In the genomic region with DNA sequence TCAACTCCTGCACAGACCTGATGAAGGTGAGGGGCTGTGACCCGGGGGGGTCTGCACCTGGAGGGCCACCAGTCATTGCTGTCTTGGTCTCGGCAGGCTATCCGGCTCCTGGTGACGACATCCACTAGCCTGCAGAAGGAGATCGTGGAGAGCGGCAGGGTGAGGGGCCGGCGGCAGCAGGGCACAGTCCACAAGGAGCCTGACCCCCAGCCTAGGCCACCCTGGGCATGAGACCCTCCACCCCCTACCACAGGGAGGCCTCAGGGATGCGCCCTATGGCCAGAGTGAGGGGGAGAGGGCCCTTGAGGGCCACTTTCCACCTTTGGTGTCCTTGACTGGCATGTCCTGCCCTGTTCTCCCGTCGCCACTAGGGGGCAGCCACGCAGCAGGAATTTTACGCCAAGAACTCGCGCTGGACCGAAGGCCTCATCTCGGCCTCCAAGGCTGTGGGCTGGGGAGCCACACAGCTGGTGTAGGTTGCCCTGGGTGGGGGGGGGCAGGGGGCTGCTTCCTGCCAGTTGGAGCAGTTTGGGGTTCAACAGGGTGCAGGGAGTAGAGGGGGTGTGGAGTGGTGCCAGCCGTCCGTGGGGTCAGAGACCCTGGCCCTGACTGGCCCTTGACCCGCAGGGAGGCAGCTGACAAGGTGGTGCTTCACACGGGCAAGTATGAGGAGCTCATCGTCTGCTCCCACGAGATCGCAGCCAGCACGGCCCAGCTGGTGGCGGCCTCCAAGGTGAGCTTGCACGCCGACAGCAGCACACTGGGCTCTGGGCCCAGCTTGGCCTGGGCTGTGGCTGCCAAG, we compare ENCODE assay signal across 8 cellular contexts. TPM values are rescaled to one million over a fixed set of nuclear protein-coding genes. Genes with fewer than 3 reads are reported as not detected.
DNase-seq lines count a peak whose midpoint lies in the region; ATAC-seq and TF ChIP-seq lines count a peak whose summit lies in the region.

No MANE protein-coding gene starts in this region.

- H3K27me3 Mint-ChIP-seq in activated CD8-positive, alpha-beta T cell treated with anti-CD3 and anti-CD28 coated beads, Interleukin-2, amount 10 ng/mL, durations not matched to agents 7 days and 5 days (ENCODE audit: low read depth): no peaks in the 10 kb centered on the region

- H3K4me3 Mint-ChIP-seq in activated CD8-positive, alpha-beta T cell treated with anti-CD3 and anti-CD28 coated beads, Interleukin-2, amount 10 ng/mL, durations not matched to agents 7 days and 5 days: no peak overlapping the region

- peaks cover 7% of the 10 kb centered on the region for H3K4me1 Mint-ChIP-seq in activated CD8-positive, alpha-beta T cell treated with anti-CD3 and anti-CD28 coated beads, Interleukin-2, amount 10 ng/mL, durations not matched to agents 7 days and 5 days (ENCODE audit: low read depth)

- DNase-seq in CD1c-positive myeloid dendritic cell (ENCODE audit: extremely low spot score): peak; percentile 88
- peak; percentile 63 for DNase-seq in NCI-H748 (lab: John Stamatoyannopoulos, UW; ENCODE audit: unreplicated experiment)
- peak; percentile 87 for DNase-seq in activated CD8-positive, alpha-beta T cell treated with anti-CD3 and anti-CD28 coated beads, Interleukin-2, amount 10 ng/mL, durations not matched to agents 7 days and 5 days
- DNase-seq in ecto neural progenitor cell (ENCODE audit: low spot score): peak; percentile 95
- DNase-seq in lung microvascular endothelial cell (ENCODE audit: low read depth in 2 of 2): peak; percentile 88
- DNase-seq in stimulated activated CD8-positive, alpha-beta memory T cell treated with anti-CD3 and anti-CD28 coated beads, Interleukin-15, amount 100 ng/mL, for 4 hours (ENCODE audit: low read depth in 2 of 2): peak; percentile 46 to 58

- ATAC-seq in activated CD8-positive, alpha-beta T cell treated with anti-CD3 and anti-CD28 coated beads, Interleukin-2, amount 10 ng/mL, durations not matched to agents 7 days and 5 days: peak; percentile 74
- ATAC-seq in HG03108 (IDR thresholded peaks at IDR 0.05; ENCODE audit: unreplicated experiment): no peak

- peak; percentile 86 for TF ChIP-seq CTCF in HEK293 (tag by site-specific recombination; IDR thresholded peaks at IDR 0.05)

- peaks cover 0 to 51% of the 10 kb centered on the region in 2 experiments; a peak in 1 of 3 replicates for H3K36me3 ChIP-seq in HEK293 (ENCODE audit: control insufficient read depth in 2 of 2, insufficient read depth in 1 of 2, low read length in 2 of 2)

- POLR2A ChIA-PET in HEK293 (lab: Yijun Ruan, JAX): interaction anchor here (0.6 to 1.5 kb wide), 5 partner anchors 85 to 516 kb away, joined by 3 to 4 read pairs (median 3); a partner anchor contains a TSS
- POLR2A ChIA-PET in activated CD8-positive, alpha-beta T cell treated with anti-CD3 and anti-CD28 coated beads, Interleukin-2, amount 10 ng/mL, durations not matched to agents 7 days and 5 days (lab: Charles Lee): interaction anchor here (0.7 to 1.7 kb wide), 6 partner anchors 24 to 123 kb away, joined by 3 to 5 read pairs (median 4); a partner anchor contains a TSS

- H3K9me3 ChIP-seq in HEK293 (ENCODE audit: control insufficient read depth, insufficient read depth, low read depth, low read length): no peaks in the 10 kb centered on the region

- H3K4me1 ChIP-seq in HEK293 (ENCODE audit: control insufficient read depth, insufficient read depth, low read length): no peaks in the 10 kb centered on the region

- no peak overlapping the region for H3K4me3 ChIP-seq in HEK293 (ENCODE audit: low read depth, low read length)

- no peaks in the 10 kb centered on the region for H3K9me3 Mint-ChIP-seq in activated CD8-positive, alpha-beta T cell treated with anti-CD3 and anti-CD28 coated beads, Interleukin-2, amount 10 ng/mL, durations not matched to agents 7 days and 5 days (ENCODE audit: insufficient read depth)

- H3K36me3 Mint-ChIP-seq in activated CD8-positive, alpha-beta T cell treated with anti-CD3 and anti-CD28 coated beads, Interleukin-2, amount 10 ng/mL, durations not matched to agents 7 days and 5 days (ENCODE audit: low read depth): peaks cover 10% of the 10 kb centered on the region

- no peak overlapping the region for H3K27ac ChIP-seq in HEK293 (ENCODE audit: extremely low read depth, low read depth, low read length)

- H3K27ac Mint-ChIP-seq in activated CD8-positive, alpha-beta T cell treated with anti-CD3 and anti-CD28 coated beads, Interleukin-2, amount 10 ng/mL, durations not matched to agents 7 days and 5 days: peak overlapping the region; percentile 25

- CTCF ChIA-PET in HEK293 (lab: Yijun Ruan, JAX): interaction anchor here (0.5 to 7.5 kb wide), 23 partner anchors 9 to 742 kb away, joined by 3 to 105 read pairs (median 5); a partner anchor contains a TSS
- CTCF ChIA-PET in activated CD8-positive, alpha-beta T cell treated with anti-CD3 and anti-CD28 coated beads, Interleukin-2, amount 10 ng/mL, durations not matched to agents 7 days and 5 days (lab: Charles Lee): interaction anchor here (0.6 to 16.3 kb wide), 23 partner anchors 11 to 382 kb away, joined by 3 to 204 read pairs (median 5); no protein-coding TSS in a partner anchor

TF ChIP-seq in HEK293, 187 proteins besides CTCF, POLR2A, EP300 and RAD21 (continues in another document):
- TF ChIP-seq ZNF747 (tag by site-specific recombination; IDR thresholded peaks at IDR 0.05): no peak
- no peak for TF ChIP-seq ZNF138 (tag by site-specific recombination; IDR thresholded peaks at IDR 0.05; ENCODE audit: borderline replicate concordance)
- no peak for TF ChIP-seq ZNF830 (tag by site-specific recombination; IDR thresholded peaks at IDR 0.05; ENCODE audit: low read depth)
- no peak for TF ChIP-seq REPIN1 (tag by site-specific recombination; IDR thresholded peaks at IDR 0.05; ENCODE audit: low read depth)
- TF ChIP-seq, protein P1, sequence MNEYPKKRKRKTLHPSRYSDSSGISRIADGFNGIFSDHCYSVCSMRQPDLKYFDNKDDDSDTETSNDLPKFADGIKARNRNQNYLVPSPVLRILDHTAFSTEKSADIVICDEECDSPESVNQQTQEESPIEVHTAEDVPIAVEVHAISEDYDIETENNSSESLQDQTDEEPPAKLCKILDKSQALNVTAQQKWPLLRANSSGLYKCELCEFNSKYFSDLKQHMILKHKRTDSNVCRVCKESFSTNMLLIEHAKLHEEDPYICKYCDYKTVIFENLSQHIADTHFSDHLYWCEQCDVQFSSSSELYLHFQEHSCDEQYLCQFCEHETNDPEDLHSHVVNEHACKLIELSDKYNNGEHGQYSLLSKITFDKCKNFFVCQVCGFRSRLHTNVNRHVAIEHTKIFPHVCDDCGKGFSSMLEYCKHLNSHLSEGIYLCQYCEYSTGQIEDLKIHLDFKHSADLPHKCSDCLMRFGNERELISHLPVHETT (tag by site-specific recombination; IDR thresholded peaks at IDR 0.05): no peak
- no peak for TF ChIP-seq ZNF404 (tag by site-specific recombination; IDR thresholded peaks at IDR 0.05)
- TF ChIP-seq ZNF146 (tag by site-specific recombination; IDR thresholded peaks at IDR 0.05): no peak
- TF ChIP-seq ZNF585B (tag by site-specific recombination; IDR thresholded peaks at IDR 0.05): no peak
- TF ChIP-seq ZNF391 (tag by site-specific recombination; IDR thresholded peaks at IDR 0.05; ENCODE audit: borderline replicate concordance, low read depth): no peak
- TF ChIP-seq GLIS2 (tag by site-specific recombination; IDR thresholded peaks at IDR 0.05): peak; percentile 30; the same call in 1 of the 2 replicates
- TF ChIP-seq BCL11A (tag by site-specific recombination; IDR thresholded peaks at IDR 0.05; ENCODE audit: low read depth): peak; percentile 94
- no peak for TF ChIP-seq RBAK (tag by site-specific recombination; IDR thresholded peaks at IDR 0.05)
- no peak for TF ChIP-seq ZNF366 (tag by site-specific recombination; conservative IDR thresholded peaks at IDR 0.05)
- TF ChIP-seq, protein P2, sequence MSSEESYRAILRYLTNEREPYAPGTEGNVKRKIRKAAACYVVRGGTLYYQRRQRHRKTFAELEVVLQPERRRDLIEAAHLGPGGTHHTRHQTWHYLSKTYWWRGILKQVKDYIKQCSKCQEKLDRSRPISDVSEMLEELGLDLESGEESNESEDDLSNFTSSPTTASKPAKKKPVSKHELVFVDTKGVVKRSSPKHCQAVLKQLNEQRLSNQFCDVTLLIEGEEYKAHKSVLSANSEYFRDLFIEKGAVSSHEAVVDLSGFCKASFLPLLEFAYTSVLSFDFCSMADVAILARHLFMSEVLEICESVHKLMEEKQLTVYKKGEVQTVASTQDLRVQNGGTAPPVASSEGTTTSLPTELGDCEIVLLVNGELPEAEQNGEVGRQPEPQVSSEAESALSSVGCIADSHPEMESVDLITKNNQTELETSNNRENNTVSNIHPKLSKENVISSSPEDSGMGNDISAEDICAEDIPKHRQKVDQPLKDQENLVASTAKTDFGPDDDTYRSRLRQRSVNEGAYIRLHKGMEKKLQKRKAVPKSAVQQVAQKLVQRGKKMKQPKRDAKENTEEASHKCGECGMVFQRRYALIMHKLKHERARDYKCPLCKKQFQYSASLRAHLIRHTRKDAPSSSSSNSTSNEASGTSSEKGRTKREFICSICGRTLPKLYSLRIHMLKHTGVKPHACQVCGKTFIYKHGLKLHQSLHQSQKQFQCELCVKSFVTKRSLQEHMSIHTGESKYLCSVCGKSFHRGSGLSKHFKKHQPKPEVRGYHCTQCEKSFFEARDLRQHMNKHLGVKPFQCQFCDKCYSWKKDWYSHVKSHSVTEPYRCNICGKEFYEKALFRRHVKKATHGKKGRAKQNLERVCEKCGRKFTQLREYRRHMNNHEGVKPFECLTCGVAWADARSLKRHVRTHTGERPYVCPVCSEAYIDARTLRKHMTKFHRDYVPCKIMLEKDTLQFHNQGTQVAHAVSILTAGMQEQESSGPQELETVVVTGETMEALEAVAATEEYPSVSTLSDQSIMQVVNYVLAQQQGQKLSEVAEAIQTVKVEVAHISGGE (tag by site-specific recombination; conservative IDR thresholded peaks at IDR 0.05; ENCODE audit: low read depth): no peak
- TF ChIP-seq ZNF624 (tag by site-specific recombination; IDR thresholded peaks at IDR 0.05): no peak
- TF ChIP-seq ZBTB20 (tag by site-specific recombination; IDR thresholded peaks at IDR 0.05): no peak
- TF ChIP-seq ZNF521 (tag by site-specific recombination; IDR thresholded peaks at IDR 0.05): no peak
- peak; percentile 50; the same call in 1 of the 2 replicates for TF ChIP-seq ZNF2 (tag by site-specific recombination; IDR thresholded peaks at IDR 0.05)
- no peak for TF ChIP-seq MEIS1 (CRISPR knock-in tag; IDR thresholded peaks at IDR 0.05; ENCODE audit: borderline replicate concordance)

RNA-seq across cellular contexts. Expression of a gene that starts 25.0 kb away (rescaled TPM):
- 10 to 100 TPM; 36.2 to 37.4 TPM for total RNA-seq in activated CD8-positive, alpha-beta T cell treated with anti-CD3 and anti-CD28 coated beads, Interleukin-2, amount 10 ng/mL, durations not matched to agents 7 days and 5 days
- 28.2 and 49.5 TPM in 2 replicates for total RNA-seq in lung microvascular endothelial cell

RNA-seq across cellular contexts. Expression of a gene that starts 35.7 kb away (rescaled TPM):
- 10 to 100 TPM; 24.9 to 26.5 TPM for total RNA-seq in activated CD8-positive, alpha-beta T cell treated with anti-CD3 and anti-CD28 coated beads, Interleukin-2, amount 10 ng/mL, durations not matched to agents 7 days and 5 days
- total RNA-seq in lung microvascular endothelial cell: 9.1 and 9.6 TPM in 2 replicates
